ENCODE assay signal across 8 cellular contexts in genomic region chr6:101226677-101227135, GRCh38.
DNase-seq lines count a peak whose midpoint lies in the region; TF ChIP-seq lines count a peak whose summit lies in the region.

No MANE protein-coding gene starts in this region.

- peak; percentile 92 for DNase-seq in ELF-1 (ENCODE audit: low read depth, low spot score)
- DNase-seq in HFF-Myc (ENCODE audit: extremely low read depth, low read depth) = peak; percentile 30
- peak; percentile 57 for DNase-seq in SK-MEL-5 (ENCODE audit: low read depth, low spot score)
- peak; percentile 18 for DNase-seq in left kidney (ENCODE audit: low read depth, low spot score)
- no peak for DNase-seq in mucosa of gallbladder (ENCODE audit: low spot score)
- no peak for DNase-seq in H4 (ENCODE audit: low spot score)
- no peak for DNase-seq in dedifferentiated amniotic fluid mesenchymal stem cell (ENCODE audit: extremely low spot score)
- DNase-seq in midbrain (lab: John Stamatoyannopoulos, UW) = no peak

- no peak overlapping the region for H3K4me3 ChIP-seq in HFF-Myc (replicated peaks; ENCODE audit: low read depth, low read length)

- in situ Hi-C loops in SK-MEL-5 (cut with HindIII; ENCODE audit: low pct_unique_long_range_greater_than_20kb, low sequenced_read_pairs) = no loop called here

- peak; percentile 71 for TF ChIP-seq CTCF in HFF-Myc (IDR thresholded peaks at IDR 0.05; ENCODE audit: low read depth, low read length, missing control alignments)

Comparison
In these comparisons a context has a peak if more than half of its experiments do, and no peak if none do; other contexts are left out.
1. DNase-seq: peak in ELF-1 (single experiment), HFF-Myc (single experiment), SK-MEL-5 (single experiment) and left kidney (single experiment); none in mucosa of gallbladder (single experiment), H4 (single experiment), dedifferentiated amniotic fluid mesenchymal stem cell (single experiment) and midbrain (single experiment).